Comparison of ENCODE assay signal across 29 cellular contexts in genomic region chr15:80185152-80185551, GRCh38.
"Had no signal": no experiment of that assay in that cellular context is flagged by ENCODE, and none has a peak within 500 bp of the region (broad histone marks: within the 10 kb centered on the region; RNA-seq: fewer than 3 reads in every experiment).

No MANE protein-coding gene starts in this region.

- H3K36me3 Mint-ChIP-seq: natural killer cell had no signal

- H3K27me3 ChIP-seq: heart left ventricle, neural progenitor cell, neutrophil, sigmoid colon, spleen, suprapubic skin, tibial artery, upper lobe of right lung had no signal

- H3K4me1 Mint-ChIP-seq: mesothelial cell of epicardium; naive B cell; natural killer cell; nephron progenitor cell; stimulated activated effector memory CD8-positive, alpha-beta T cell treated with anti-CD3 and anti-CD28 coated beads, Interleukin-12 subunit alpha, Interleukin-12 subunit beta, amount 100 ng/mL, for 72 hours had no signal

- H2AFZ ChIP-seq: neural progenitor cell, parathyroid adenoma had no signal

- FAIRE-seq: kidney, small intestine, urothelium cell line had no signal

- H3K27ac Mint-ChIP-seq: mesothelial cell of epicardium; naive B cell; natural killer cell; neural progenitor cell; stimulated activated effector memory CD8-positive, alpha-beta T cell treated with anti-CD3 and anti-CD28 coated beads, Interleukin-12 subunit alpha, Interleukin-12 subunit beta, amount 100 ng/mL, for 72 hours; stimulated activated naive CD8-positive, alpha-beta T cell treated with anti-CD3 and anti-CD28 coated beads, Interleukin-15, Interleukin-2, amounts not matched to agents 100 ng/mL and 50 ng/mL, for 24 hours had no signal

- H3K4me3 Mint-ChIP-seq: mesothelial cell of epicardium; naive B cell; natural killer cell; nephron progenitor cell; neural progenitor cell; stimulated activated effector memory CD8-positive, alpha-beta T cell treated with anti-CD3 and anti-CD28 coated beads, Interleukin-12 subunit alpha, Interleukin-12 subunit beta, amount 100 ng/mL, for 72 hours; stimulated activated naive CD8-positive, alpha-beta T cell treated with anti-CD3 and anti-CD28 coated beads, Interleukin-15, Interleukin-2, amounts not matched to agents 100 ng/mL and 50 ng/mL, for 24 hours had no signal

- H3K36me3 ChIP-seq: neural progenitor cell, prostate gland had no signal

- H3K79me2 ChIP-seq: parathyroid adenoma had no signal

- H3K9me3 ChIP-seq: heart left ventricle, left ventricle myocardium inferior, neutrophil, prostate gland, sigmoid colon, suprapubic skin, thoracic aorta, tibial artery, upper lobe of right lung had no signal

- ATAC-seq: heart left ventricle; natural killer cell; right cardiac atrium; stimulated activated effector memory CD8-positive, alpha-beta T cell treated with anti-CD3 and anti-CD28 coated beads, Interleukin-12 subunit alpha, Interleukin-12 subunit beta, amount 100 ng/mL, for 72 hours; upper lobe of right lung had no signal

- H3K27ac ChIP-seq: heart left ventricle, left ventricle myocardium inferior, neural progenitor cell, neutrophil, parathyroid adenoma, prostate gland, sigmoid colon, spleen, suprapubic skin, thoracic aorta, tibial artery, upper lobe of right lung had no signal

- H3K27me3 Mint-ChIP-seq: naive B cell; stimulated activated naive CD8-positive, alpha-beta T cell treated with anti-CD3 and anti-CD28 coated beads, Interleukin-15, Interleukin-2, amounts not matched to agents 100 ng/mL and 50 ng/mL, for 24 hours had no signal

- H3K9ac ChIP-seq: neural progenitor cell, parathyroid adenoma had no signal

- H3K4me2 ChIP-seq: neural progenitor cell had no signal

- H3K9me3 Mint-ChIP-seq: natural killer cell; stimulated activated effector memory CD8-positive, alpha-beta T cell treated with anti-CD3 and anti-CD28 coated beads, Interleukin-12 subunit alpha, Interleukin-12 subunit beta, amount 100 ng/mL, for 72 hours; stimulated activated naive CD8-positive, alpha-beta T cell treated with anti-CD3 and anti-CD28 coated beads, Interleukin-15, Interleukin-2, amounts not matched to agents 100 ng/mL and 50 ng/mL, for 24 hours had no signal

- H3K4me3 ChIP-seq: heart left ventricle, left ventricle myocardium inferior, lung, neural progenitor cell, prostate gland, sigmoid colon, spleen, suprapubic skin, thoracic aorta, tibial artery, upper lobe of right lung had no signal

- DNase-seq: heart left ventricle; kidney; left ventricle myocardium inferior; mesendoderm; naive B cell; natural killer cell; nephron progenitor cell; occipital lobe; retina; right cardiac atrium; sigmoid colon; small intestine; spleen; stimulated activated CD4-positive, alpha-beta T cell treated with anti-CD3 and anti-CD28 coated beads, Interleukin-4, amount 100 ng/mL, for 24 hours; stimulated activated naive CD4-positive, alpha-beta T cell; tibial artery; trophoblast cell; upper lobe of right lung had no signal

- H3K4me1 ChIP-seq: parathyroid adenoma, prostate gland, sigmoid colon, spleen, suprapubic skin, upper lobe of right lung had no signal
